20 cellular contexts compared by ENCODE assay signal in genomic region chr1:41872074-41872473, GRCh38.
"Had no signal": no experiment of that assay in that cellular context is flagged by ENCODE, and none has a peak within 500 bp of the region (broad histone marks: within the 10 kb centered on the region; RNA-seq: fewer than 3 reads in every experiment).

No MANE protein-coding gene starts in this region.

- H3K4me2 ChIP-seq: smooth muscle cell had no signal

- H3K4me1 ChIP-seq: colonic mucosa, pancreas had no signal

- H3K27me3 ChIP-seq: colonic mucosa, gastrocnemius medialis, neutrophil, pancreas, testis, upper lobe of right lung had no signal

- DNase-seq: activated B cell treated with CpG ODN at 0.5 μM for 24 hours; activated CD4-positive, alpha-beta memory T cell treated with anti-CD3 and anti-CD28 coated beads for 36 hours; activated CD4-positive, alpha-beta T cell treated with anti-CD3 and anti-CD28 coated beads for 4 hours; activated naive CD4-positive, alpha-beta T cell treated with anti-CD3 and anti-CD28 coated beads for 36 hours; activated T-cell treated with anti-CD3 and anti-CD28 coated beads, Interleukin-2, amount 50 U/mL, for 24 hours; central memory CD4-positive, alpha-beta T cell; colonic mucosa; gastrocnemius medialis; head of caudate nucleus; pancreas; stimulated activated CD4-positive, alpha-beta T cell treated with anti-CD3 and anti-CD28 coated beads, Interleukin-4, amount 100 ng/mL, for 1 hour; testis; upper lobe of right lung had no signal

- H3K27ac ChIP-seq: colonic mucosa, gastrocnemius medialis, neutrophil, pancreas, testis, upper lobe of right lung had no signal

- H3K4me3 ChIP-seq: colonic mucosa, gastrocnemius medialis, lung, pancreas, smooth muscle cell, testis, upper lobe of right lung had no signal

- H3K36me3 ChIP-seq: colonic mucosa, gastrocnemius medialis, neutrophil, pancreas, upper lobe of right lung had no signal

- H3K9me3 ChIP-seq: colonic mucosa, gastrocnemius medialis, neutrophil, pancreas, testis, upper lobe of right lung had no signal

- ATAC-seq: gastrocnemius medialis; natural killer cell treated with Interleukin-12 subunit alpha and Interleukin-12 subunit beta and Interleukin-15 and Interleukin-18, amount 100 ng/mL, for 72 hours; pancreas; sciatic nerve; upper lobe of right lung had no signal

- FAIRE-seq: endometrium, keratinocyte, pancreas had no signal
